ENCODE assay signal across 19 cellular contexts in genomic region chr4:39840027-39840426, GRCh38.
"Had no signal": no experiment of that assay in that cellular context is flagged by ENCODE, and none has a peak within 500 bp of the region (broad histone marks: within the 10 kb centered on the region; RNA-seq: fewer than 3 reads in every experiment).

No MANE protein-coding gene starts in this region.

- DNase-seq: effector CD8-positive, alpha-beta T cell; effector memory CD8-positive, alpha-beta T cell; endodermal cell; erythroblast; esophagus squamous epithelium; foreskin fibroblast; foreskin melanocyte; gastrocnemius medialis; glutamatergic neuron; head of caudate nucleus; heart right ventricle; hippocampal formation; left cardiac atrium; left ventricle myocardium inferior; mammary epithelial cell; mesenchymal stem cell; midbrain had no signal

- H3K4me3 Mint-ChIP-seq: dendritic cell treated with granulocyte-macrophage colony-stimulating factor and Interleukin-4, amounts not matched to agents 40 ng/mL and 50 ng/mL, for 4 days; effector memory CD8-positive, alpha-beta T cell; endodermal cell had no signal

- H3K27me3 Mint-ChIP-seq: dendritic cell treated with granulocyte-macrophage colony-stimulating factor and Interleukin-4, amounts not matched to agents 40 ng/mL and 50 ng/mL, for 4 days; effector memory CD8-positive, alpha-beta T cell had no signal

- H3K9me3 Mint-ChIP-seq: dendritic cell treated with granulocyte-macrophage colony-stimulating factor and Interleukin-4, amounts not matched to agents 40 ng/mL and 50 ng/mL, for 4 days; effector memory CD8-positive, alpha-beta T cell; endodermal cell had no signal

- H3K27ac Mint-ChIP-seq: dendritic cell treated with granulocyte-macrophage colony-stimulating factor and Interleukin-4, amounts not matched to agents 40 ng/mL and 50 ng/mL, for 4 days; endodermal cell had no signal

- H3K4me1 Mint-ChIP-seq: endodermal cell had no signal

- ATAC-seq: effector memory CD8-positive, alpha-beta T cell; esophagus mucosa; gastrocnemius medialis; heart right ventricle; left cardiac atrium had no signal
